17 cellular contexts compared by ENCODE assay signal in genomic region chr4:110533590-110533910, GRCh38. TPM values are rescaled to one million over a fixed set of nuclear protein-coding genes. Genes with fewer than 3 reads are reported as not detected.
DNase-seq lines count a peak whose midpoint lies in the region; ATAC-seq and TF ChIP-seq lines count a peak whose summit lies in the region.
"Had no signal": no experiment of that assay in that cellular context is flagged by ENCODE, and none has a peak within 500 bp of the region (broad histone marks: within the 10 kb centered on the region; RNA-seq: fewer than 3 reads in every experiment).

No MANE protein-coding gene starts in this region.

- H3K4me3 ChIP-seq in SJSA1 = no peak overlapping the region
- no peak overlapping the region for H3K4me3 ChIP-seq in fibroblast of villous mesenchyme (ENCODE audit: low read depth, low read length)
- H3K4me3 ChIP-seq in skeletal muscle tissue (ENCODE audit: low read length in 3 of 3) = peak overlapping the region; percentile 30 to 56 (median 44)
- H3K4me3 ChIP-seq: mucosa of descending colon had no signal

- H3K9me3 ChIP-seq in SJSA1 (replicated peaks) (peaks cover 7% of the 10 kb centered on the region; the same call in 1 of the 2 replicates), skeletal muscle tissue (ENCODE audit: control insufficient read depth in 3 of 3, low read length in 3 of 3) (peaks cover 0 to 6% (median 0%) of the 10 kb centered on the region in 3 donors)
- H3K9me3 ChIP-seq: mucosa of descending colon had no signal

- H3K27ac ChIP-seq in SJSA1 (peak overlapping the region; percentile 87), skeletal muscle tissue (ENCODE audit: low read depth, low read length) (peak overlapping the region; percentile 65), caudate nucleus (ENCODE audit: low read depth, low read length) (no peak overlapping the region)

- DNase-seq in SJSA1 (ENCODE audit: low read depth in 1 of 2, low spot score in 2 of 2) (no peak), fibroblast of villous mesenchyme (ENCODE audit: low read depth) (peak; percentile 36), caudate nucleus (lab: John Stamatoyannopoulos, UW) (no peak), NCI-H1092 treated with DMSO at 0.1 percent for 48 hours (lab: John Stamatoyannopoulos, UW) (no peak), NCI-H187 (lab: John Stamatoyannopoulos, UW) (no peak)
- DNase-seq: activated CD8-positive, alpha-beta memory T cell treated with anti-CD3 and anti-CD28 coated beads, Interleukin-2, amount 50 U/mL, for 48 hours; activated naive CD4-positive, alpha-beta T cell treated with anti-CD3 and anti-CD28 coated beads, Interleukin-2, amount 10 ng/mL, durations not matched to agents 7 days and 5 days; CD4-positive, alpha-beta T cell; kidney; mucosa of descending colon; NCI-H2029; NCI-H526; occipital lobe had no signal

- H3K4me1 ChIP-seq in SJSA1 (replicated peaks) = peaks cover 11% of the 10 kb centered on the region
- peaks cover 0 to 4% (median 0%) of the 10 kb centered on the region in 3 donors for H3K4me1 ChIP-seq in skeletal muscle tissue (ENCODE audit: control insufficient read depth in 3 of 3, insufficient read depth in 3 of 3, low read length in 3 of 3)

- peak overlapping the region; percentile 34 to 54 (median 45) for H3K9ac ChIP-seq in skeletal muscle tissue (ENCODE audit: low read depth in 1 of 3, low read length in 3 of 3)

- ATAC-seq in HG03442 (IDR thresholded peaks at IDR 0.05; ENCODE audit: unreplicated experiment) = peak; percentile 42
- ATAC-seq: activated CD4-positive, CD25-positive, alpha-beta regulatory T cell treated with anti-CD3 and anti-CD28 coated beads, Interleukin-2, amount 50 U/mL, for 24 hours; mucosa of descending colon had no signal

- H3K36me3 ChIP-seq in SJSA1 = peaks cover 7% of the 10 kb centered on the region
- no peaks in the 10 kb centered on the region for H3K36me3 ChIP-seq in skeletal muscle tissue (ENCODE audit: control insufficient read depth in 3 of 3, insufficient read depth in 3 of 3, low read length in 3 of 3)

- H3K27me3 ChIP-seq in SJSA1 (replicated peaks) (no peaks in the 10 kb centered on the region), skeletal muscle tissue (ENCODE audit: control insufficient read depth in 3 of 3, insufficient read depth in 3 of 3, low read length in 3 of 3) (no peaks in the 10 kb centered on the region)

- no peak for TF ChIP-seq CTCF in fibroblast of villous mesenchyme (IDR thresholded peaks at IDR 0.05; ENCODE audit: insufficient read depth, low read depth, low read length)

RNA-seq across cellular contexts. Expression of gene ENPEP, which starts 57.6 kb away (rescaled TPM):
- 12.7 and 16.5 TPM in 2 replicates for total RNA-seq in SJSA1 (2014; rRNA removed; shearing (Covaris generic))
- total RNA-seq in fibroblast of villous mesenchyme (0.32 and 0.43 TPM in 2 replicates), skeletal muscle tissue (9.9 TPM)
- total RNA-seq: bronchial epithelial cell; CD4-positive, alpha-beta T cell had no signal

Comparison
In these comparisons a context has a peak if more than half of its experiments do, and no peak if none do; other contexts are left out.
1. H3K4me3 ChIP-seq: peak in skeletal muscle tissue (3 of 3); none in SJSA1 (single experiment) and fibroblast of villous mesenchyme (single experiment).